Comparison of ENCODE assay signal across 8 cellular contexts in the genomic region with DNA sequence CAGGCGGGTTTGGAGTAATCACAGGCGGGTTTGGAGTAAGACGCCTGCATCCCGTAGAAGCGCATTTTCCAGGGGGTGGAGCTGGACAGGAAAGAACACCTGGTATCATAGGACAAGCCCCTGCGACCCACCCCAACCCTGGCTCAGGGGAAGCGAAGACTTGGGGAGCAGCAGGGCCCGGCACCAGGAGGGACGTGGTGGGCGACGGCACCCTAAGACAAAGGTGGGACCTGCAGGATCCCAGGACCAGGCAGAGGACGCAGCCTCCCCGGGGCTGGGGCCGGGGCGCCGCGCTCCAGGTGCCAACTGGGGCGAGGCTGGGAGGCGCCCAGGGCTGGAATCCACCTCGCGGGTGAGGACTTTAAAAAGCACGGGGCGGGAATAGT. TPM values are rescaled to one million over a fixed set of nuclear protein-coding genes. Genes with fewer than 3 reads are reported as not detected.
DNase-seq lines count a peak whose midpoint lies in the region; ATAC-seq, FAIRE-seq and TF ChIP-seq lines count a peak whose summit lies in the region.

No MANE protein-coding gene starts in this region.

- peaks cover 9% of the 10 kb centered on the region for H3F3A ChIP-seq in neural progenitor cell (ENCODE audit: low read depth)

- peak overlapping the region; percentile 88 for H3K4me3 Mint-ChIP-seq in neural progenitor cell

- no peaks in the 10 kb centered on the region for H4K20me1 ChIP-seq in fibroblast of lung (ENCODE audit: control insufficient read depth, extremely low read depth, insufficient read depth, low read length)
- no peaks in the 10 kb centered on the region for H4K20me1 ChIP-seq in neural progenitor cell (ENCODE audit: low read depth)

- no peak for FAIRE-seq in frontal cortex (lab: Jason Lieb, UNC)

- H3K4me3 ChIP-seq in fibroblast of lung (replicated peaks in 1 of 4; ENCODE audit: control extremely low read depth in 1 of 4, insufficient read depth in 1 of 4, low read depth in 3 of 4, low read length in 4 of 4) (peak overlapping the region; percentile 55 to 75 (median 68)), neural progenitor cell (peak overlapping the region; percentile 82)

- no peaks in the 10 kb centered on the region for H3K27me3 ChIP-seq in fibroblast of lung (ENCODE audit: control insufficient read depth, insufficient read depth, low read length)
- H3K27me3 ChIP-seq in neural progenitor cell: peaks cover 45% of the 10 kb centered on the region

- no peak overlapping the region for H3K27ac ChIP-seq in fibroblast of lung (ENCODE audit: insufficient read depth, low read length)
- no peak overlapping the region for H3K27ac ChIP-seq in neural progenitor cell

- TF ChIP-seq CTCF in fibroblast of lung (conservative IDR thresholded peaks at IDR 0.05 in 1 of 2, IDR thresholded peaks at IDR 0.05 in 1 of 2; ENCODE audit: low read depth in 1 of 2, low read length in 2 of 2) (no peak), neural progenitor cell (IDR thresholded peaks at IDR 0.05) (no peak)

- DNase-seq in fibroblast of lung (ENCODE audit: low read depth in 2 of 2) (no peak), neural progenitor cell (ENCODE audit: low spot score) (peak; percentile 35), NCI-H2227 (lab: John Stamatoyannopoulos, UW; ENCODE audit: unreplicated experiment) (no peak), frontal cortex (ENCODE audit: low spot score in 2 of 2) (no peak)
- DNase-seq in stimulated activated CD4-positive, alpha-beta T cell treated with anti-CD3 and anti-CD28 coated beads, Interleukin-4, amount 100 ng/mL, for 24 hours: no peak

- no peak overlapping the region for H3K9ac ChIP-seq in fibroblast of lung (ENCODE audit: insufficient read depth, low read length)
- no peak overlapping the region for H3K9ac ChIP-seq in neural progenitor cell

- H3K36me3 ChIP-seq in fibroblast of lung (ENCODE audit: control insufficient read depth, insufficient read depth, low read length) (no peaks in the 10 kb centered on the region), neural progenitor cell (no peaks in the 10 kb centered on the region)

- no peaks in the 10 kb centered on the region for H3K4me1 ChIP-seq in fibroblast of lung (ENCODE audit: control insufficient read depth, extremely low read depth, insufficient read depth, low read length)
- H3K4me1 ChIP-seq in neural progenitor cell: no peaks in the 10 kb centered on the region

- H3K4me1 Mint-ChIP-seq in neural progenitor cell: peaks cover 6% of the 10 kb centered on the region

- no peak overlapping the region for H3K27ac Mint-ChIP-seq in neural progenitor cell

- no peaks in the 10 kb centered on the region for H3K79me2 ChIP-seq in fibroblast of lung (ENCODE audit: control insufficient read depth, insufficient read depth, low read length)
- H3K79me2 ChIP-seq in neural progenitor cell (ENCODE audit: low read depth): no peaks in the 10 kb centered on the region

- peak overlapping the region; percentile 71 for H2AFZ ChIP-seq in fibroblast of lung (ENCODE audit: low read length)
- H2AFZ ChIP-seq in neural progenitor cell (replicated peaks): peak overlapping the region; percentile 93

- H3K9me3 ChIP-seq in fibroblast of lung (ENCODE audit: control insufficient read depth, insufficient read depth, low read depth, low read length) (no peaks in the 10 kb centered on the region), neural progenitor cell (ENCODE audit: low read depth) (no peaks in the 10 kb centered on the region)

- peaks cover 33% of the 10 kb centered on the region for H3K9me3 Mint-ChIP-seq in neural progenitor cell

- H3K4me2 ChIP-seq in fibroblast of lung (ENCODE audit: extremely low read depth, insufficient read depth, low read length): peak overlapping the region; percentile 73
- H3K4me2 ChIP-seq in neural progenitor cell: peak overlapping the region; percentile 94

- H3K36me3 Mint-ChIP-seq in neural progenitor cell: no peaks in the 10 kb centered on the region

- peaks cover 11% of the 10 kb centered on the region for H3K27me3 Mint-ChIP-seq in neural progenitor cell (ENCODE audit: insufficient read depth, low read depth)

- ATAC-seq in GM18511 (IDR thresholded peaks at IDR 0.05; ENCODE audit: unreplicated experiment) (peak; percentile 38), HG02884 (IDR thresholded peaks at IDR 0.05; ENCODE audit: unreplicated experiment) (peak; percentile 20), SK-N-SH treated with all-trans-retinoic acid at 6 μM for 48 hours (peak; percentile 58)

TF ChIP-seq in SK-N-SH treated with all-trans-retinoic acid at 6 μM for 48 hours, 23 proteins besides CTCF, POLR2A, EP300 and RAD21:
- no peak for TF ChIP-seq TOX (CRISPR knock-in tag; IDR thresholded peaks at IDR 0.05; ENCODE audit: borderline replicate concordance)
- TF ChIP-seq ZC3H10 (CRISPR knock-in tag; IDR thresholded peaks at IDR 0.05): no peak
- no peak for TF ChIP-seq CSDC2 (CRISPR knock-in tag; IDR thresholded peaks at IDR 0.05)
- no peak for TF ChIP-seq SNAI2 (CRISPR knock-in tag; IDR thresholded peaks at IDR 0.05)
- no peak for TF ChIP-seq ARNTL (CRISPR knock-in tag; IDR thresholded peaks at IDR 0.05; ENCODE audit: borderline replicate concordance, low read depth)
- TF ChIP-seq, protein P1, sequence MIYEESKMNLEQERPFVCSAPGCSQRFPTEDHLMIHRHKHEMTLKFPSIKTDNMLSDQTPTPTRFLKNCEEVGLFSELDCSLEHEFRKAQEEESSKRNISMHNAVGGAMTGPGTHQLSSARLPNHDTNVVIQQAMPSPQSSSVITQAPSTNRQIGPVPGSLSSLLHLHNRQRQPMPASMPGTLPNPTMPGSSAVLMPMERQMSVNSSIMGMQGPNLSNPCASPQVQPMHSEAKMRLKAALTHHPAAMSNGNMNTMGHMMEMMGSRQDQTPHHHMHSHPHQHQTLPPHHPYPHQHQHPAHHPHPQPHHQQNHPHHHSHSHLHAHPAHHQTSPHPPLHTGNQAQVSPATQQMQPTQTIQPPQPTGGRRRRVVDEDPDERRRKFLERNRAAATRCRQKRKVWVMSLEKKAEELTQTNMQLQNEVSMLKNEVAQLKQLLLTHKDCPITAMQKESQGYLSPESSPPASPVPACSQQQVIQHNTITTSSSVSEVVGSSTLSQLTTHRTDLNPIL (CRISPR knock-in tag; IDR thresholded peaks at IDR 0.05; ENCODE audit: low read depth): no peak
- no peak for TF ChIP-seq RARB (CRISPR knock-in tag; IDR thresholded peaks at IDR 0.05)
- no peak for TF ChIP-seq ISL1 (CRISPR knock-in tag; IDR thresholded peaks at IDR 0.05)
- no peak for TF ChIP-seq ZNF8 (CRISPR knock-in tag; IDR thresholded peaks at IDR 0.05)

RNA-seq across cellular contexts. Expression of a gene that starts 0.5 kb away (rescaled TPM):
- total RNA-seq in fibroblast of lung (2.6 and 5.0 TPM in 2 replicates), neural progenitor cell (ENCODE audit: low replicate concordance) (2.7 and 3.5 TPM in 2 replicates), frontal cortex (0.41 TPM)
- polyA plus RNA-seq in fibroblast of lung: 2.7 and 4.9 TPM in 2 replicates
- polyA plus RNA-seq in fibroblast of lung (2012): 1.3 and 3.1 TPM in 2 replicates
- 1.1 and 1.4 TPM in 2 replicates for polyA minus RNA-seq in fibroblast of lung (ENCODE audit: low replicate concordance)

RNA-seq across cellular contexts. Expression of a gene that starts 35.4 kb away (rescaled TPM):
- total RNA-seq in fibroblast of lung (15.4 and 15.7 TPM in 2 replicates), neural progenitor cell (ENCODE audit: low replicate concordance) (24.1 and 37.6 TPM in 2 replicates), frontal cortex (36.3 TPM)
- polyA plus RNA-seq in fibroblast of lung: 7.5 and 11.4 TPM in 2 replicates
- polyA plus RNA-seq in fibroblast of lung (2012): 13.7 and 15.9 TPM in 2 replicates
- 3.2 and 8.4 TPM in 2 replicates for polyA minus RNA-seq in fibroblast of lung (ENCODE audit: low replicate concordance)

RNA-seq across cellular contexts. Expression of a gene that starts 51.2 kb away (rescaled TPM):
- 10.8 and 14.5 TPM in 2 replicates for total RNA-seq in fibroblast of lung
- 6.9 and 7.0 TPM in 2 replicates for polyA plus RNA-seq in fibroblast of lung
- polyA plus RNA-seq in fibroblast of lung (2012): 4.2 and 4.3 TPM in 2 replicates
- polyA minus RNA-seq in fibroblast of lung (ENCODE audit: low replicate concordance): 6.6 and 27.1 TPM in 2 replicates
- total RNA-seq in neural progenitor cell (ENCODE audit: low replicate concordance): 12.5 and 19.9 TPM in 2 replicates
- 20.4 TPM for total RNA-seq in frontal cortex
